1 cellular context compared by ENCODE assay signal in the genomic region with DNA sequence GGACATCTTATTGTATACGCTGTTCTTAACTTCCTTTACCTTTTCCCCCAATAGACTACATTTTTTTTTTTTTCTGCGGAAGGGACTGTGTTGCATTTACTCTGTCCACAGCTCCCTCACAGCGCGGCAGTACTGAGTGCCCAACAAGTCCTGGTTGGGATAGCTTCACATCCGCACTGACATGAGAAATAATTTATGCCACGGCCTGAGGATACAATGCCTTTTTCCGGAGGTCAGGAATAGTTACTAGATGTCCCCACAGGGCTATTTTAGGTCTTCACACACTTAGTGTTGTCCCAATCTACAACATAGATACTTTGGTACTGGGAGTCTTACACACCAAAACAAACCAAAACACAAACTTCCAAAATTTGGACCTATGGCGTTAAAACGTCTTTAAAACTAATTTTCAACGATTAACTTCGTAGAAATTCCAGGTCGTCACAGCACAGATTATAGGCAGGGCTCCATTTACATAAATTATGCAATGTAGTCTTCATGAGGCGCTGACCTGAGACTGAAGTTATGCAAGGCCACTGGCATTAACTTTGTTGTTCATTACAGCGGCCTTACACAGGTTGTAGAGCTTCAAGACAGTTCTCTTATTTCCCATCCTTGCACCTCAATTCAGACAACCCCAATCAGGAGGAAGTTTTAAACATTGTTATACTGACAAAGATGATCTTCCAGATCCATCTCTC.
TF ChIP-seq lines count a peak whose summit lies in the region.

No MANE protein-coding gene starts in this region.

TF ChIP-seq in HepG2, 621 proteins besides CTCF, POLR2A, EP300 and RAD21 (continued from another document and continues in another):
- TF ChIP-seq TRAFD1 (CRISPR knock-in tag; IDR thresholded peaks at IDR 0.05; ENCODE audit: borderline replicate concordance) (no peak), PRDM10 (CRISPR knock-in tag; IDR thresholded peaks at IDR 0.05; ENCODE audit: low read depth) (peak; percentile 14; the same call in 1 of the 2 replicates), DMTF1 (CRISPR knock-in tag; IDR thresholded peaks at IDR 0.05) (no peak), ZBTB21 (CRISPR knock-in tag; IDR thresholded peaks at IDR 0.05) (no peak), SALL1 (CRISPR knock-in tag; IDR thresholded peaks at IDR 0.05) (no peak), TAF1 (CRISPR knock-in tag; IDR thresholded peaks at IDR 0.05) (no peak), ELF3 (CRISPR knock-in tag; IDR thresholded peaks at IDR 0.05) (no peak), ZMYM3 (CRISPR knock-in tag; IDR thresholded peaks at IDR 0.05) (no peak), ZSCAN12 (CRISPR knock-in tag; IDR thresholded peaks at IDR 0.05) (no peak), PTBP1 (IDR thresholded peaks at IDR 0.05; ENCODE audit: low read depth, low read length, poor library complexity, severe bottlenecking) (no peak), TMF1 (CRISPR knock-in tag; IDR thresholded peaks at IDR 0.05; ENCODE audit: low read depth) (no peak), RORA (CRISPR knock-in tag; IDR thresholded peaks at IDR 0.05) (no peak), ZFAT (CRISPR knock-in tag; conservative IDR thresholded peaks at IDR 0.05) (no peak), ZNF350 (CRISPR knock-in tag; IDR thresholded peaks at IDR 0.05; ENCODE audit: borderline replicate concordance, low read depth) (no peak; the same call in 1 of the 2 replicates)
- TF ChIP-seq, protein P1, sequence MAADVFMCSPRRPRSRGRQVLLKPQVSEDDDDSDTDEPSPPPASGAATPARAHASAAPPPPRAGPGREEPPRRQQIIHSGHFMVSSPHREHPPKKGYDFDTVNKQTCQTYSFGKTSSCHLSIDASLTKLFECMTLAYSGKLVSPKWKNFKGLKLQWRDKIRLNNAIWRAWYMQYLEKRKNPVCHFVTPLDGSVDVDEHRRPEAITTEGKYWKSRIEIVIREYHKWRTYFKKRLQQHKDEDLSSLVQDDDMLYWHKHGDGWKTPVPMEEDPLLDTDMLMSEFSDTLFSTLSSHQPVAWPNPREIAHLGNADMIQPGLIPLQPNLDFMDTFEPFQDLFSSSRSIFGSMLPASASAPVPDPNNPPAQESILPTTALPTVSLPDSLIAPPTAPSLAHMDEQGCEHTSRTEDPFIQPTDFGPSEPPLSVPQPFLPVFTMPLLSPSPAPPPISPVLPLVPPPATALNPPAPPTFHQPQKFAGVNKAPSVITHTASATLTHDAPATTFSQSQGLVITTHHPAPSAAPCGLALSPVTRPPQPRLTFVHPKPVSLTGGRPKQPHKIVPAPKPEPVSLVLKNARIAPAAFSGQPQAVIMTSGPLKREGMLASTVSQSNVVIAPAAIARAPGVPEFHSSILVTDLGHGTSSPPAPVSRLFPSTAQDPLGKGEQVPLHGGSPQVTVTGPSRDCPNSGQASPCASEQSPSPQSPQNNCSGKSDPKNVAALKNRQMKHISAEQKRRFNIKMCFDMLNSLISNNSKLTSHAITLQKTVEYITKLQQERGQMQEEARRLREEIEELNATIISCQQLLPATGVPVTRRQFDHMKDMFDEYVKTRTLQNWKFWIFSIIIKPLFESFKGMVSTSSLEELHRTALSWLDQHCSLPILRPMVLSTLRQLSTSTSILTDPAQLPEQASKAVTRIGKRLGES (CRISPR knock-in tag; IDR thresholded peaks at IDR 0.05; ENCODE audit: borderline replicate concordance) = no peak
- TF ChIP-seq, protein P2, sequence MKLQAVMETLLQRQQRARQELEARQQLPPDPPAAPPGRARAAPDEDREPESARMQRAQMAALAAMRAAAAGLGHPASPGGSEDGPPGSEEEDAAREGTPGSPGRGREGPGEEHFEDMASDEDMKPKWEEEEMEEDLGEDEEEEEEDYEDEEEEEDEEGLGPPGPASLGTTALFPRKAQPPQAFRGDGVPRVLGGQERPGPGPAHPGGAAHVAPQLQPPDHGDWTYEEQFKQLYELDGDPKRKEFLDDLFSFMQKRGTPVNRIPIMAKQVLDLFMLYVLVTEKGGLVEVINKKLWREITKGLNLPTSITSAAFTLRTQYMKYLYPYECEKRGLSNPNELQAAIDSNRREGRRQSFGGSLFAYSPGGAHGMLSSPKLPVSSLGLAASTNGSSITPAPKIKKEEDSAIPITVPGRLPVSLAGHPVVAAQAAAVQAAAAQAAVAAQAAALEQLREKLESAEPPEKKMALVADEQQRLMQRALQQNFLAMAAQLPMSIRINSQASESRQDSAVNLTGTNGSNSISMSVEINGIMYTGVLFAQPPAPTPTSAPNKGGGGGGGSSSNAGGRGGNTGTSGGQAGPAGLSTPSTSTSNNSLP (IDR thresholded peaks at IDR 0.05; ENCODE audit: low read depth, low read length) = no peak
- TF ChIP-seq, protein P3, sequence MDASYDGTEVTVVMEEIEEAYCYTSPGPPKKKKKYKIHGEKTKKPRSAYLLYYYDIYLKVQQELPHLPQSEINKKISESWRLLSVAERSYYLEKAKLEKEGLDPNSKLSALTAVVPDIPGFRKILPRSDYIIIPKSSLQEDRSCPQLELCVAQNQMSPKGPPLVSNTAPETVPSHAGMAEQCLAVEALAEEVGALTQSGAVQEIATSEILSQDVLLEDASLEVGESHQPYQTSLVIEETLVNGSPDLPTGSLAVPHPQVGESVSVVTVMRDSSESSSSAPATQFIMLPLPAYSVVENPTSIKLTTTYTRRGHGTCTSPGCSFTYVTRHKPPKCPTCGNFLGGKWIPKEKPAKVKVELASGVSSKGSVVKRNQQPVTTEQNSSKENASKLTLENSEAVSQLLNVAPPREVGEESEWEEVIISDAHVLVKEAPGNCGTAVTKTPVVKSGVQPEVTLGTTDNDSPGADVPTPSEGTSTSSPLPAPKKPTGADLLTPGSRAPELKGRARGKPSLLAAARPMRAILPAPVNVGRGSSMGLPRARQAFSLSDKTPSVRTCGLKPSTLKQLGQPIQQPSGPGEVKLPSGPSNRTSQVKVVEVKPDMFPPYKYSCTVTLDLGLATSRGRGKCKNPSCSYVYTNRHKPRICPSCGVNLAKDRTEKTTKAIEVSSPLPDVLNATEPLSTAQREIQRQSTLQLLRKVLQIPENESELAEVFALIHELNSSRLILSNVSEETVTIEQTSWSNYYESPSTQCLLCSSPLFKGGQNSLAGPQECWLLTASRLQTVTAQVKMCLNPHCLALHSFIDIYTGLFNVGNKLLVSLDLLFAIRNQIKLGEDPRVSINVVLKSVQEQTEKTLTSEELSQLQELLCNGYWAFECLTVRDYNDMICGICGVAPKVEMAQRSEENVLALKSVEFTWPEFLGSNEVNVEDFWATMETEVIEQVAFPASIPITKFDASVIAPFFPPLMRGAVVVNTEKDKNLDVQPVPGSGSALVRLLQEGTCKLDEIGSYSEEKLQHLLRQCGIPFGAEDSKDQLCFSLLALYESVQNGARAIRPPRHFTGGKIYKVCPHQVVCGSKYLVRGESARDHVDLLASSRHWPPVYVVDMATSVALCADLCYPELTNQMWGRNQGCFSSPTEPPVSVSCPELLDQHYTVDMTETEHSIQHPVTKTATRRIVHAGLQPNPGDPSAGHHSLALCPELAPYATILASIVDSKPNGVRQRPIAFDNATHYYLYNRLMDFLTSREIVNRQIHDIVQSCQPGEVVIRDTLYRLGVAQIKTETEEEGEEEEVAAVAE (CRISPR knock-in tag; IDR thresholded peaks at IDR 0.05; ENCODE audit: borderline replicate concordance) = no peak
- TF ChIP-seq, protein P4, sequence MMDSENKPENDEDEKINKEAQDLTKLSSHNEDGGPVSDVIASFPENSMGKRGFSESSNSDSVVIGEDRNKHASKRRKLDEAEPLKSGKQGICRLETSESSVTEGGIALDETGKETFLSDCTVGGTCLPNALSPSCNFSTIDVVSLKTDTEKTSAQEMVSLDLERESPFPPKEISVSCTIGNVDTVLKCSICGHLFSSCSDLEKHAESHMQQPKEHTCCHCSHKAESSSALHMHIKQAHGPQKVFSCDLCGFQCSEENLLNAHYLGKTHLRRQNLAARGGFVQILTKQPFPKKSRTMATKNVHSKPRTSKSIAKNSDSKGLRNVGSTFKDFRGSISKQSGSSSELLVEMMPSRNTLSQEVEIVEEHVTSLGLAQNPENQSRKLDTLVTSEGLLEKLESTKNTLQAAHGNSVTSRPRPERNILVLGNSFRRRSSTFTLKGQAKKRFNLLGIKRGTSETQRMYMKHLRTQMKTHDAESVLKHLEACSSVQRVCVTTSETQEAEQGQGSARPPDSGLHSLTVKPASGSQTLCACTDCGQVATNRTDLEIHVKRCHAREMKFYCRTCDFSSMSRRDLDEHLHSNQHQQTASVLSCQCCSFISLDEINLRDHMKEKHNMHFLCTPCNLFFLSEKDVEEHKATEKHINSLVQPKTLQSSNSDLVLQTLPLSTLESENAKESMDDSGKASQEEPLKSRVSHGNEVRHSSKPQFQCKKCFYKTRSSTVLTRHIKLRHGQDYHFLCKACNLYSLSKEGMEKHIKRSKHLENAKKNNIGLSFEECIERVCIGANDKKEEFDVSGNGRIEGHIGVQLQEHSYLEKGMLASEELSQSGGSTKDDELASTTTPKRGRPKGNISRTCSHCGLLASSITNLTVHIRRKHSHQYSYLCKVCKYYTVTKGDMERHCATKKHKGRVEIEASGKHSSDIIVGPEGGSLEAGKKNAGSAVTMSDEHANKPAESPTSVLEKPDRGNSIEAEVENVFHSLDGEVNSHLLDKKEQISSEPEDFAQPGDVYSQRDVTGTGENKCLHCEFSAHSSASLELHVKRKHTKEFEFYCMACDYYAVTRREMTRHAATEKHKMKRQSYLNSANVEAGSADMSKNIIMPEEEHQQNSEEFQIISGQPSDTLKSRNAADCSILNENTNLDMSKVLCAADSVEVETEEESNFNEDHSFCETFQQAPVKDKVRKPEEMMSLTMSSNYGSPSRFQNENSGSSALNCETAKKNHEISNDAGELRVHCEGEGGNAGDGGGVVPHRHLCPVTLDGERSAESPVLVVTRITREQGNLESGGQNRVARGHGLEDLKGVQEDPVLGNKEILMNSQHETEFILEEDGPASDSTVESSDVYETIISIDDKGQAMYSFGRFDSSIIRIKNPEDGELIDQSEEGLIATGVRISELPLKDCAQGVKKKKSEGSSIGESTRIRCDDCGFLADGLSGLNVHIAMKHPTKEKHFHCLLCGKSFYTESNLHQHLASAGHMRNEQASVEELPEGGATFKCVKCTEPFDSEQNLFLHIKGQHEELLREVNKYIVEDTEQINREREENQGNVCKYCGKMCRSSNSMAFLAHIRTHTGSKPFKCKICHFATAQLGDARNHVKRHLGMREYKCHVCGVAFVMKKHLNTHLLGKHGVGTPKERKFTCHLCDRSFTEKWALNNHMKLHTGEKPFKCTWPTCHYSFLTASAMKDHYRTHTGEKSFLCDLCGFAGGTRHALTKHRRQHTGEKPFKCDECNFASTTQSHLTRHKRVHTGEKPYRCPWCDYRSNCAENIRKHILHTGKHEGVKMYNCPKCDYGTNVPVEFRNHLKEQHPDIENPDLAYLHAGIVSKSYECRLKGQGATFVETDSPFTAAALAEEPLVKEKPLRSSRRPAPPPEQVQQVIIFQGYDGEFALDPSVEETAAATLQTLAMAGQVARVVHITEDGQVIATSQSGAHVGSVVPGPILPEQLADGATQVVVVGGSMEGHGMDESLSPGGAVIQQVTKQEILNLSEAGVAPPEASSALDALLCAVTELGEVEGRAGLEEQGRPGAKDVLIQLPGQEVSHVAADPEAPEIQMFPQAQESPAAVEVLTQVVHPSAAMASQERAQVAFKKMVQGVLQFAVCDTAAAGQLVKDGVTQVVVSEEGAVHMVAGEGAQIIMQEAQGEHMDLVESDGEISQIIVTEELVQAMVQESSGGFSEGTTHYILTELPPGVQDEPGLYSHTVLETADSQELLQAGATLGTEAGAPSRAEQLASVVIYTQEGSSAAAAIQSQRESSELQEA (CRISPR knock-in tag; IDR thresholded peaks at IDR 0.05; ENCODE audit: not compliant biosample characterization) = no peak
